Comparison of ENCODE assay signal across 8 cellular contexts in genomic region chr4:1871471-1872021, GRCh38. TPM values are rescaled to one million over a fixed set of nuclear protein-coding genes. Genes with fewer than 3 reads are reported as not detected.
DNase-seq lines count a peak whose midpoint lies in the region; ATAC-seq, FAIRE-seq and TF ChIP-seq lines count a peak whose summit lies in the region.

No MANE protein-coding gene starts in this region.

- no CpG with 5 or more reads among the region's 79 CpGs for WGBS in GM12878 (ENCODE audit: insufficient coverage, insufficient replicate concordance, low lambda C conversion rate, missing lambda C conversion rate)
- 0% methylated on average over 13 to 18 of the region's 79 CpGs for WGBS in tibial nerve, 2 donors

- no peak for TF ChIP-seq EP300 in GM12878 (IDR thresholded peaks at IDR 0.05; ENCODE audit: borderline replicate concordance in 1 of 2, control insufficient read depth in 1 of 2, low read depth in 2 of 2, low read length in 2 of 2)
- TF ChIP-seq EP300 in tibial nerve (IDR thresholded peaks at IDR 0.05): no peak

- no peak for FAIRE-seq in GM12878 (lab: Jason Lieb, UNC)
- FAIRE-seq in D721Med (lab: Jason Lieb, UNC): no peak

- ATAC-seq in HG03342 (IDR thresholded peaks at IDR 0.05; ENCODE audit: unreplicated experiment) (peak; percentile 12), GM12878 (peak; percentile 1; the same call in 2 of the 3 replicates)

- H2AFZ ChIP-seq in GM12878 (ENCODE audit: control insufficient read depth, low read depth, low read length): peak overlapping the region; percentile 35

- no peak for TF ChIP-seq CTCF in C4-2B (conservative IDR thresholded peaks at IDR 0.05)
- TF ChIP-seq CTCF in GM12878 (IDR thresholded peaks at IDR 0.05 in 2 of 3, conservative IDR thresholded peaks at IDR 0.05 in 1 of 3; ENCODE audit: control insufficient read depth in 2 of 3, extremely low read depth in 1 of 3, insufficient read depth in 1 of 3, low read depth in 3 of 3, low read length in 3 of 3): no peak
- no peak for TF ChIP-seq CTCF in tibial nerve (IDR thresholded peaks at IDR 0.05)
- TF ChIP-seq CTCF in D721Med (IDR thresholded peaks at IDR 0.05; ENCODE audit: insufficient read depth, missing control alignments): no peak

- H3K4me2 ChIP-seq in GM12878 (ENCODE audit: control insufficient read depth, insufficient read depth): no peak overlapping the region; the same call in 1 of the 2 replicates

- H3K27me3 ChIP-seq in GM12878 (replicated peaks in 1 of 2; ENCODE audit: control insufficient read depth in 2 of 2, insufficient read depth in 2 of 2, low read length in 1 of 2) (no peaks in the 10 kb centered on the region), layer of hippocampus (ENCODE audit: control insufficient read depth, insufficient read depth, low read length) (no peaks in the 10 kb centered on the region), tibial nerve (no peaks in the 10 kb centered on the region)

- H3K4me1 ChIP-seq in GM12878 (ENCODE audit: control insufficient read depth, insufficient read depth, low read length) (peaks cover 27% of the 10 kb centered on the region), tibial nerve (peaks cover 0 to 24% (median 18%) of the 10 kb centered on the region in 4 donors)

- TF ChIP-seq POLR2A in GM12878 (IDR thresholded peaks at IDR 0.05; ENCODE audit: low read depth, low read length): peak; percentile 56
- no peak for TF ChIP-seq POLR2A in tibial nerve (IDR thresholded peaks at IDR 0.05)

- H3K27ac ChIP-seq in C4-2B (peak overlapping the region; percentile 90), GM12878 (ENCODE audit: control insufficient read depth, insufficient read depth) (peak overlapping the region; percentile 87), layer of hippocampus (ENCODE audit: low read depth, low read length) (peak overlapping the region; percentile 82), tibial nerve (peak overlapping the region; percentile 78 to 94 (median 92))

- BruUV-seq in GM12878 (replicated peaks; lab: Mats Ljungman, UMichigan): no TSS peak

- TF ChIP-seq RAD21 in GM12878 (IDR thresholded peaks at IDR 0.05; ENCODE audit: insufficient read depth, low read depth, low read length): no peak

- peaks cover 36% of the 10 kb centered on the region for H3K4me1 Mint-ChIP-seq in T-helper 2 cell treated with Interferon-gamma antibody and Interleukin-4, amounts not matched to agents 5 μg/mL and 100 μg/mL, for 36 hours (ENCODE audit: low read depth)

- no peak overlapping the region for H3K4me3 Mint-ChIP-seq in T-helper 2 cell treated with Interferon-gamma antibody and Interleukin-4, amounts not matched to agents 5 μg/mL and 100 μg/mL, for 36 hours

- peak; percentile 49 for DNase-seq in GM19238 (ENCODE audit: insufficient read length, low spot score)
- no peak for DNase-seq in GM12878 (ENCODE audit: low read depth, low spot score)
- no peak for DNase-seq in tibial nerve (ENCODE audit: low spot score in 2 of 2)
- no peak for DNase-seq in T-helper 2 cell treated with Interferon-gamma antibody and Interleukin-4, amounts not matched to agents 5 μg/mL and 100 μg/mL, for 36 hours (ENCODE audit: low spot score)
- DNase-seq in D721Med (ENCODE audit: insufficient read length, low spot score): no peak

- H3K4me3 ChIP-seq in GM12878 (peak overlapping the region; percentile 83), tibial nerve (peak overlapping the region; percentile 58 to 99 (median 93))

- in situ Hi-C loops in GM12878 (cut with MboI): no loop called here

- no peaks in the 10 kb centered on the region; the same call in 1 of the 2 replicates for H4K20me1 ChIP-seq in GM12878 (ENCODE audit: control insufficient read depth, insufficient read depth)

- H3K27me3 Mint-ChIP-seq in T-helper 2 cell treated with Interferon-gamma antibody and Interleukin-4, amounts not matched to agents 5 μg/mL and 100 μg/mL, for 36 hours (ENCODE audit: low read depth): no peaks in the 10 kb centered on the region

- peaks cover 54% of the 10 kb centered on the region for H3K79me2 ChIP-seq in GM12878 (ENCODE audit: control insufficient read depth, insufficient read depth, low read length)

- H3K9me3 Mint-ChIP-seq in T-helper 2 cell treated with Interferon-gamma antibody and Interleukin-4, amounts not matched to agents 5 μg/mL and 100 μg/mL, for 36 hours: no peaks in the 10 kb centered on the region

- SMC1A ChIA-PET in GM12878 (lab: Charles Lee; ENCODE audit: uncharacterized antibody, unreplicated experiment): no interaction called here

- RAD21 ChIA-PET in GM12878 (lab: Charles Lee; ENCODE audit: unreplicated experiment): no interaction called here

- no peak overlapping the region for H3K27ac Mint-ChIP-seq in T-helper 2 cell treated with Interferon-gamma antibody and Interleukin-4, amounts not matched to agents 5 μg/mL and 100 μg/mL, for 36 hours

- peaks cover 9% of the 10 kb centered on the region for H3K36me3 Mint-ChIP-seq in T-helper 2 cell treated with Interferon-gamma antibody and Interleukin-4, amounts not matched to agents 5 μg/mL and 100 μg/mL, for 36 hours (ENCODE audit: low read depth)

- H3K9ac ChIP-seq in GM12878 (ENCODE audit: control insufficient read depth, insufficient read depth, low read length): peak overlapping the region; percentile 88

- CTCF ChIA-PET in GM12878 (lab: Yijun Ruan, JAX): no interaction called here

- intact Hi-C loops in GM12878 (cut with micrococcal nuclease; ENCODE audit: unreplicated experiment): loop anchor here (2.0 to 10.0 kb wide), 3 partner anchors 27 to 543 kb away; partner anchors contain the start of genes CFAP99, SLBP and ZFYVE28

- H3K36me3 ChIP-seq in GM12878 (ENCODE audit: control insufficient read depth in 2 of 2, insufficient read depth in 2 of 2, low read length in 1 of 2): no peaks in the 10 kb centered on the region
- no peaks in the 10 kb centered on the region for H3K36me3 ChIP-seq in tibial nerve

- POLR2A ChIA-PET in GM12878 (lab: Charles Lee): no interaction called here

- H3K9me3 ChIP-seq in GM12878 (replicated peaks; ENCODE audit: control insufficient read depth, insufficient read depth, low read length): no peaks in the 10 kb centered on the region
- no peaks in the 10 kb centered on the region for H3K9me3 ChIP-seq in tibial nerve

TF ChIP-seq in GM12878, 131 proteins besides CTCF, POLR2A, EP300 and RAD21 (continues in another document):
- TF ChIP-seq SMARCA5 (IDR thresholded peaks at IDR 0.05) (no peak), IRF3 (IDR thresholded peaks at IDR 0.05) (no peak), EGR1 (IDR thresholded peaks at IDR 0.05; ENCODE audit: borderline replicate concordance in 1 of 2, low read depth in 2 of 2, low read length in 2 of 2) (peak in 1 of 2 experiments; percentile 12; a peak in 1 of 3 replicates), YY1 (IDR thresholded peaks at IDR 0.05; ENCODE audit: low read depth, low read length) (peak; percentile 81; the same call in 1 of the 2 replicates), TAF1 (IDR thresholded peaks at IDR 0.05; ENCODE audit: borderline replicate concordance, low read depth, low read length) (0 out of 2 replicates have a peak, but pooled peaks have one; percentile 26)

RNA-seq across cellular contexts. Expression of gene NSD2, which starts 0.4 kb away (rescaled TPM):
- total RNA-seq in GM12878 (2013; cell fraction: nucleolus; rRNA removed): 179 and 184 TPM in 2 replicates
- total RNA-seq in GM12878 (2014; rRNA removed): 72.5 and 73.1 TPM in 2 replicates
- 71.4 and 74.7 TPM in 2 replicates for total RNA-seq in GM12878 (2014; rRNA removed; fragmentation: Illumina TruSeq; extraction: Trizol)
- 137 and 139 TPM in 2 replicates for total RNA-seq in GM12878 (2021)
- 25.3 TPM for polyA plus RNA-seq in GM12878 (2011; ENCODE audit: low read depth)
- 44.9 and 50.2 TPM in 2 replicates for polyA plus RNA-seq in GM12878 (2011; rRNA removed)
- 38.5 and 43.7 TPM in 2 replicates for polyA plus RNA-seq in GM12878 (2011; cell fraction: cytosol; rRNA removed)
- polyA plus RNA-seq in GM12878 (2011; cell fraction: nucleus; rRNA removed): 90.6 and 120 TPM in 2 replicates
- 39.9 and 45.7 TPM in 2 replicates for polyA plus RNA-seq in GM12878 (2012)
- polyA plus RNA-seq in GM12878 (2014; fragmentation: Illumina TruSeq; extraction: Trizol): 83.4 and 85.0 TPM in 2 replicates
- 1 to 10 TPM; 8.6 to 9.3 TPM for polyA plus RNA-seq in GM12878 (2014; fragmentation: Nextera tagmentation; extraction: Ambion mirVana)
- polyA plus RNA-seq in GM12878 (2014; rRNA removed): 72.6 and 74.8 TPM in 2 replicates
- polyA plus RNA-seq in GM12878 (2016; fragmentation: Nextera tagmentation; extraction: Ambion mirVana): 10 to 100 TPM; 42.2 to 62.0 TPM
- 76.8 and 101 TPM in 2 replicates for polyA minus RNA-seq in GM12878 (2011; rRNA and poly(A)+ RNA removed)
- polyA minus RNA-seq in GM12878 (2011; cell fraction: cytosol; rRNA and poly(A)+ RNA removed): 43.8 and 49.9 TPM in 2 replicates
- 42.9 and 83.7 TPM in 2 replicates for polyA minus RNA-seq in GM12878 (2011; cell fraction: nucleus; rRNA and poly(A)+ RNA removed)
- total RNA-seq in tibial nerve: 10 to 100 TPM; 27.2 to 45.6 (median 32.2) TPM

RNA-seq across cellular contexts. Expression of gene LETM1, which starts 15.6 kb away (rescaled TPM):
- total RNA-seq in GM12878 (2013; cell fraction: nucleolus; rRNA removed): 75.9 and 85.3 TPM in 2 replicates
- 50.4 and 57.8 TPM in 2 replicates for total RNA-seq in GM12878 (2014; rRNA removed)
- total RNA-seq in GM12878 (2014; rRNA removed; fragmentation: Illumina TruSeq; extraction: Trizol): 23.9 and 24.4 TPM in 2 replicates
- total RNA-seq in GM12878 (2021): 59.6 and 65.2 TPM in 2 replicates
- 9.8 TPM for polyA plus RNA-seq in GM12878 (2011; ENCODE audit: low read depth)
- polyA plus RNA-seq in GM12878 (2011; rRNA removed): 9.6 and 18.4 TPM in 2 replicates
- 18.0 and 26.3 TPM in 2 replicates for polyA plus RNA-seq in GM12878 (2011; cell fraction: cytosol; rRNA removed)
- polyA plus RNA-seq in GM12878 (2011; cell fraction: nucleus; rRNA removed): 124 and 166 TPM in 2 replicates
- 17.0 and 20.1 TPM in 2 replicates for polyA plus RNA-seq in GM12878 (2012)
- 8.5 and 18.5 TPM in 2 replicates for polyA plus RNA-seq in GM12878 (2014; fragmentation: Illumina TruSeq; extraction: Trizol)
- 1 to 10 TPM; 2.6 to 4.0 TPM for polyA plus RNA-seq in GM12878 (2014; fragmentation: Nextera tagmentation; extraction: Ambion mirVana)
- 36.0 and 46.4 TPM in 2 replicates for polyA plus RNA-seq in GM12878 (2014; rRNA removed)
- 10 to 100 TPM; 37.3 to 39.4 TPM for polyA plus RNA-seq in GM12878 (2016; fragmentation: Nextera tagmentation; extraction: Ambion mirVana)
- polyA minus RNA-seq in GM12878 (2011; rRNA and poly(A)+ RNA removed): 30.1 and 65.7 TPM in 2 replicates
- polyA minus RNA-seq in GM12878 (2011; cell fraction: cytosol; rRNA and poly(A)+ RNA removed): 28.0 and 28.7 TPM in 2 replicates
- polyA minus RNA-seq in GM12878 (2011; cell fraction: nucleus; rRNA and poly(A)+ RNA removed): 38.6 and 52.8 TPM in 2 replicates
- 10 to 100 TPM; 53.5 to 85.5 (median 68.6) TPM for total RNA-seq in tibial nerve
